In genomic region chr10:133298466-133298865, GRCh38 we compare ENCODE assay signal across 1 cellular context.
TF ChIP-seq lines count a peak whose summit lies in the region.

No MANE protein-coding gene starts in this region.

TF ChIP-seq in HepG2, 621 proteins besides CTCF, POLR2A, EP300 and RAD21:
- TF ChIP-seq BRCA1 (CRISPR knock-in tag; IDR thresholded peaks at IDR 0.05) (no peak), RBM22 (optimal IDR thresholded peaks at IDR 0.05; ENCODE audit: low read length) (peak; percentile 31), CBFB (CRISPR knock-in tag; IDR thresholded peaks at IDR 0.05) (no peak), WIZ (CRISPR knock-in tag; IDR thresholded peaks at IDR 0.05) (no peak), ZNF841 (CRISPR knock-in tag; IDR thresholded peaks at IDR 0.05; ENCODE audit: borderline replicate concordance) (no peak)
- TF ChIP-seq, protein P1, sequence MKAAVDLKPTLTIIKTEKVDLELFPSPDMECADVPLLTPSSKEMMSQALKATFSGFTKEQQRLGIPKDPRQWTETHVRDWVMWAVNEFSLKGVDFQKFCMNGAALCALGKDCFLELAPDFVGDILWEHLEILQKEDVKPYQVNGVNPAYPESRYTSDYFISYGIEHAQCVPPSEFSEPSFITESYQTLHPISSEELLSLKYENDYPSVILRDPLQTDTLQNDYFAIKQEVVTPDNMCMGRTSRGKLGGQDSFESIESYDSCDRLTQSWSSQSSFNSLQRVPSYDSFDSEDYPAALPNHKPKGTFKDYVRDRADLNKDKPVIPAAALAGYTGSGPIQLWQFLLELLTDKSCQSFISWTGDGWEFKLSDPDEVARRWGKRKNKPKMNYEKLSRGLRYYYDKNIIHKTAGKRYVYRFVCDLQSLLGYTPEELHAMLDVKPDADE (CRISPR knock-in tag; IDR thresholded peaks at IDR 0.05): no peak
